27 cellular contexts compared by ENCODE assay signal in the genomic region with DNA sequence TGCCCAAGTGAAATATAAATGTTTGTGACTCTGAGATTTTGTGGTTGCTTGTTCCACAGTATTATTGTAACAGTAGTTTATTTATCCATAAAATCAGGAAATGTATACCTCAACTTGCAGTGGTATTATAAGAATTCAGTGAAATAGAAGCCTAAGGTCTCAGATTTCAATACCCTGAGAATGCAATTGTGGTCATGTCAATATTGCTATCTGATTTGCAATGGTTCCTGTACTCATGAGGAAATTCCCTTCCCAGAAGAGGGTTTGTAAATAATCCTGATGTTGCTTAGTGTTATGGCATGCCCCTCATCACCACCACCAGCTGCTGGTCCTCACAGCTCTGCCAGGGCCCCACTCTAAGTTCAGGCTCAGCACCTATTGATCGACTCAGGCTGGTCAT.
DNase-seq lines count a peak whose midpoint lies in the region; ATAC-seq, FAIRE-seq and TF ChIP-seq lines count a peak whose summit lies in the region.
"Had no signal": no experiment of that assay in that cellular context is flagged by ENCODE, and none has a peak within 500 bp of the region (broad histone marks: within the 10 kb centered on the region; RNA-seq: fewer than 3 reads in every experiment).

No MANE protein-coding gene starts in this region.

- CTCF ChIA-PET in Calu3 (lab: Charles Lee): interaction anchor here (1.8 kb wide), 1 partner anchor 282 kb away, joined by 4 read pairs; no protein-coding TSS in a partner anchor

- H3K36me3 Mint-ChIP-seq in Calu3 (ENCODE audit: insufficient read depth, unreplicated experiment): no peaks in the 10 kb centered on the region
- H3K36me3 Mint-ChIP-seq: activated CD4-positive, alpha-beta memory T cell treated with anti-CD3 and anti-CD28 coated beads for 36 hours; activated naive CD4-positive, alpha-beta T cell treated with anti-CD3 and anti-CD28 coated beads, Interleukin-2, amount 10 ng/mL, durations not matched to agents 7 days and 5 days had no signal

- FAIRE-seq in HTR-8/SVneo (lab: Jason Lieb, UNC): no peak
- FAIRE-seq: GM18507, H54, islet of Langerhans had no signal

- ATAC-seq in HG02885 (IDR thresholded peaks at IDR 0.05; ENCODE audit: poor library complexity, unreplicated experiment) (no peak), HG03025 (IDR thresholded peaks at IDR 0.05; ENCODE audit: low FRiP score, unreplicated experiment) (no peak)
- ATAC-seq: left lobe of liver; Right ventricle myocardium inferior; SK-N-SH treated with all-trans-retinoic acid at 6 μM for 48 hours; stimulated activated memory B cell treated with anti-CD40 and anti-IgM and Interleukin-4, amounts not matched to agents 10 μg/mL and 1 μg/mL and 100 μg/mL, for 72 hours had no signal

- DNase-seq in Calu3 (peak; percentile 5), HTR-8/SVneo (ENCODE audit: insufficient read length, low spot score) (peak; percentile 48), NCI-H510A treated with DMSO at 0.1 percent for 48 hours (lab: John Stamatoyannopoulos, UW) (peak; percentile 19), fibroblast of pulmonary artery (ENCODE audit: low read depth) (peak; percentile 23)
- no peak for DNase-seq in activated CD4-positive, alpha-beta T cell treated with anti-CD3 and anti-CD28 coated beads, Interleukin-2, amount 50 U/mL, for 4 hours
- DNase-seq: activated CD4-positive, alpha-beta memory T cell treated with anti-CD3 and anti-CD28 coated beads for 36 hours; activated CD4-positive, CD25-positive, alpha-beta regulatory T cell treated with anti-CD3 and anti-CD28 coated beads, Interleukin-2, amount 50 U/mL, for 72 hours; activated CD8-positive, alpha-beta memory T cell treated with anti-CD3 and anti-CD28 coated beads, Interleukin-2, amount 50 U/mL, for 4 hours; activated naive CD4-positive, alpha-beta T cell treated with anti-CD3 and anti-CD28 coated beads, Interleukin-2, amount 10 ng/mL, durations not matched to agents 7 days and 5 days; colonic mucosa; effector CD4-positive, alpha-beta T cell; glutamatergic neuron; NCI-H1048; NCI-H524 treated with DMSO at 0.1 percent for 48 hours; nephron progenitor cell had no signal

- TF ChIP-seq CTCF in Calu3 (IDR thresholded peaks at IDR 0.05; ENCODE audit: unreplicated experiment) (no peak), fibroblast of pulmonary artery (IDR thresholded peaks at IDR 0.05; ENCODE audit: low read length, missing control alignments) (no peak)

- no peaks in the 10 kb centered on the region for H3K27me3 Mint-ChIP-seq in Calu3 (ENCODE audit: unreplicated experiment)
- H3K27me3 Mint-ChIP-seq: activated CD4-positive, alpha-beta memory T cell treated with anti-CD3 and anti-CD28 coated beads for 36 hours; activated naive CD4-positive, alpha-beta T cell treated with anti-CD3 and anti-CD28 coated beads, Interleukin-2, amount 10 ng/mL, durations not matched to agents 7 days and 5 days; stimulated activated memory B cell treated with anti-CD40 and anti-IgM and Interleukin-4, amounts not matched to agents 10 μg/mL and 1 μg/mL and 100 μg/mL, for 72 hours had no signal

- no peak overlapping the region for H3K4me3 ChIP-seq in fibroblast of pulmonary artery (replicated peaks; ENCODE audit: low read depth, low read length)
- H3K4me3 ChIP-seq: colonic mucosa, PC-9, skin epidermis had no signal

- intact Hi-C loops in Calu3 (cut with micrococcal nuclease; ENCODE audit: unreplicated experiment): no loop called here

- no peak overlapping the region for H3K4me3 Mint-ChIP-seq in Calu3 (ENCODE audit: low read depth, unreplicated experiment)
- H3K4me3 Mint-ChIP-seq: activated CD4-positive, alpha-beta memory T cell treated with anti-CD3 and anti-CD28 coated beads for 36 hours; activated naive CD4-positive, alpha-beta T cell treated with anti-CD3 and anti-CD28 coated beads, Interleukin-2, amount 10 ng/mL, durations not matched to agents 7 days and 5 days; nephron progenitor cell; stimulated activated memory B cell treated with anti-CD40 and anti-IgM and Interleukin-4, amounts not matched to agents 10 μg/mL and 1 μg/mL and 100 μg/mL, for 72 hours; T-helper 1 cell treated with Interleukin-12 subunit alpha and Interleukin-12 subunit beta and Interleukin-4 antibody, amounts not matched to agents 30 μg/mL and 1 μg/mL, for 36 hours had no signal

- no TSS peak for BruUV-seq in Calu3 (replicated peaks; lab: Mats Ljungman, UMichigan)

- H3K27ac Mint-ChIP-seq in Calu3 (ENCODE audit: unreplicated experiment): no peak overlapping the region
- H3K27ac Mint-ChIP-seq: activated CD4-positive, alpha-beta memory T cell treated with anti-CD3 and anti-CD28 coated beads for 36 hours; activated naive CD4-positive, alpha-beta T cell treated with anti-CD3 and anti-CD28 coated beads, Interleukin-2, amount 10 ng/mL, durations not matched to agents 7 days and 5 days; nephron progenitor cell; stimulated activated memory B cell treated with anti-CD40 and anti-IgM and Interleukin-4, amounts not matched to agents 10 μg/mL and 1 μg/mL and 100 μg/mL, for 72 hours; T-helper 1 cell treated with Interleukin-12 subunit alpha and Interleukin-12 subunit beta and Interleukin-4 antibody, amounts not matched to agents 30 μg/mL and 1 μg/mL, for 36 hours had no signal

- no peaks in the 10 kb centered on the region for H3K9me3 Mint-ChIP-seq in Calu3 (ENCODE audit: low read depth, unreplicated experiment)
- H3K9me3 Mint-ChIP-seq: activated CD4-positive, alpha-beta memory T cell treated with anti-CD3 and anti-CD28 coated beads for 36 hours; activated naive CD4-positive, alpha-beta T cell treated with anti-CD3 and anti-CD28 coated beads, Interleukin-2, amount 10 ng/mL, durations not matched to agents 7 days and 5 days; T-helper 1 cell treated with Interleukin-12 subunit alpha and Interleukin-12 subunit beta and Interleukin-4 antibody, amounts not matched to agents 30 μg/mL and 1 μg/mL, for 36 hours had no signal

- no peaks in the 10 kb centered on the region for H3K4me1 Mint-ChIP-seq in Calu3 (ENCODE audit: low read depth, unreplicated experiment)
- H3K4me1 Mint-ChIP-seq: activated naive CD4-positive, alpha-beta T cell treated with anti-CD3 and anti-CD28 coated beads, Interleukin-2, amount 10 ng/mL, durations not matched to agents 7 days and 5 days had no signal

Comparison
In these comparisons a context has a peak if more than half of its experiments do, and no peak if none do; other contexts are left out.
1. DNase-seq: peak in Calu3 (single experiment), HTR-8/SVneo (single experiment), NCI-H510A treated with DMSO at 0.1 percent for 48 hours (single experiment) and fibroblast of pulmonary artery (single experiment); none in activated CD4-positive, alpha-beta T cell treated with anti-CD3 and anti-CD28 coated beads, Interleukin-2, amount 50 U/mL, for 4 hours (0 of 2).